Comparison of ENCODE assay signal across 29 cellular contexts in genomic region chr20:61559706-61560315, GRCh38.
"Had no signal": no experiment of that assay in that cellular context is flagged by ENCODE, and none has a peak within 500 bp of the region (broad histone marks: within the 10 kb centered on the region; RNA-seq: fewer than 3 reads in every experiment).

No MANE protein-coding gene starts in this region.

- DNase-seq: dermis blood vessel endothelial cell; effector memory CD4-positive, alpha-beta T cell; erythroblast; esophagus squamous epithelium; foreskin melanocyte; glutamatergic neuron; heart right ventricle; immature natural killer cell; naive B cell; sigmoid colon; stimulated activated CD4-positive, alpha-beta T cell treated with anti-CD3 and anti-CD28 coated beads, Interleukin-4, amount 100 ng/mL, for 4 hours; stimulated activated naive CD8-positive, alpha-beta T cell treated with anti-CD3 and anti-CD28 coated beads, Interleukin-15, Interleukin-2, amounts not matched to agents 100 U/mL and 50 U/mL, for 24 hours; substantia nigra; testis had no signal

- H3K4me3 ChIP-seq: coronary artery, esophagus squamous epithelium, heart right ventricle, lung, mucosa of descending colon, prostate gland, right atrium auricular region, sigmoid colon, testis, tibial nerve, upper lobe of left lung had no signal

- H3K27ac Mint-ChIP-seq: immature natural killer cell; memory B cell; mesothelial cell of epicardium; naive B cell; natural killer cell treated with Interleukin-12 subunit alpha and Interleukin-12 subunit beta and Interleukin-15 and Interleukin-18, amount 100 ng/mL, for 72 hours; stimulated activated memory B cell treated with anti-CD40 and anti-IgM and Interleukin-4, amounts not matched to agents 10 μg/mL and 1 μg/mL and 100 μg/mL, for 72 hours had no signal

- H3K9me3 Mint-ChIP-seq: memory B cell; mesothelial cell of epicardium; natural killer cell treated with Interleukin-12 subunit alpha and Interleukin-12 subunit beta and Interleukin-15 and Interleukin-18, amount 100 ng/mL, for 72 hours; neural crest cell had no signal

- H3K4me3 Mint-ChIP-seq: immature natural killer cell; memory B cell; mesothelial cell of epicardium; naive B cell; natural killer cell treated with Interleukin-12 subunit alpha and Interleukin-12 subunit beta and Interleukin-15 and Interleukin-18, amount 100 ng/mL, for 72 hours; neural crest cell; stimulated activated memory B cell treated with anti-CD40 and anti-IgM and Interleukin-4, amounts not matched to agents 10 μg/mL and 1 μg/mL and 100 μg/mL, for 72 hours had no signal

- H3K4me1 ChIP-seq: heart right ventricle, prostate gland, right atrium auricular region, sigmoid colon, testis, tibial nerve had no signal

- ATAC-seq: stimulated activated memory B cell treated with anti-CD40 and anti-IgM and Interleukin-4, amounts not matched to agents 10 μg/mL and 1 μg/mL and 100 μg/mL, for 72 hours; stimulated activated naive CD8-positive, alpha-beta T cell treated with anti-CD3 and anti-CD28 coated beads, Interleukin-15, Interleukin-2, amounts not matched to agents 100 U/mL and 50 U/mL, for 24 hours had no signal

- FAIRE-seq: endometrium, keratinocyte, urothelium cell line had no signal

- H3K27ac ChIP-seq: coronary artery, esophagus squamous epithelium, heart right ventricle, prostate gland, right atrium auricular region, sigmoid colon, testis, tibial nerve, upper lobe of left lung had no signal

- H3K9me3 ChIP-seq: esophagus squamous epithelium, mucosa of descending colon, prostate gland, right atrium auricular region, sigmoid colon, testis, tibial nerve had no signal

- H3K36me3 ChIP-seq: esophagus squamous epithelium, heart right ventricle, prostate gland, right atrium auricular region, sigmoid colon, tibial nerve, upper lobe of left lung had no signal

- H3K36me3 Mint-ChIP-seq: immature natural killer cell; memory B cell; mesothelial cell of epicardium; naive B cell; natural killer cell treated with Interleukin-12 subunit alpha and Interleukin-12 subunit beta and Interleukin-15 and Interleukin-18, amount 100 ng/mL, for 72 hours; stimulated activated memory B cell treated with anti-CD40 and anti-IgM and Interleukin-4, amounts not matched to agents 10 μg/mL and 1 μg/mL and 100 μg/mL, for 72 hours had no signal

- H3K27me3 ChIP-seq: right atrium auricular region, testis, tibial nerve, upper lobe of left lung had no signal

- H3K27me3 Mint-ChIP-seq: naive B cell; natural killer cell treated with Interleukin-12 subunit alpha and Interleukin-12 subunit beta and Interleukin-15 and Interleukin-18, amount 100 ng/mL, for 72 hours; stimulated activated memory B cell treated with anti-CD40 and anti-IgM and Interleukin-4, amounts not matched to agents 10 μg/mL and 1 μg/mL and 100 μg/mL, for 72 hours had no signal

- H3K4me1 Mint-ChIP-seq: immature natural killer cell; memory B cell; mesothelial cell of epicardium; naive B cell; stimulated activated memory B cell treated with anti-CD40 and anti-IgM and Interleukin-4, amounts not matched to agents 10 μg/mL and 1 μg/mL and 100 μg/mL, for 72 hours had no signal
